In the genomic region with DNA sequence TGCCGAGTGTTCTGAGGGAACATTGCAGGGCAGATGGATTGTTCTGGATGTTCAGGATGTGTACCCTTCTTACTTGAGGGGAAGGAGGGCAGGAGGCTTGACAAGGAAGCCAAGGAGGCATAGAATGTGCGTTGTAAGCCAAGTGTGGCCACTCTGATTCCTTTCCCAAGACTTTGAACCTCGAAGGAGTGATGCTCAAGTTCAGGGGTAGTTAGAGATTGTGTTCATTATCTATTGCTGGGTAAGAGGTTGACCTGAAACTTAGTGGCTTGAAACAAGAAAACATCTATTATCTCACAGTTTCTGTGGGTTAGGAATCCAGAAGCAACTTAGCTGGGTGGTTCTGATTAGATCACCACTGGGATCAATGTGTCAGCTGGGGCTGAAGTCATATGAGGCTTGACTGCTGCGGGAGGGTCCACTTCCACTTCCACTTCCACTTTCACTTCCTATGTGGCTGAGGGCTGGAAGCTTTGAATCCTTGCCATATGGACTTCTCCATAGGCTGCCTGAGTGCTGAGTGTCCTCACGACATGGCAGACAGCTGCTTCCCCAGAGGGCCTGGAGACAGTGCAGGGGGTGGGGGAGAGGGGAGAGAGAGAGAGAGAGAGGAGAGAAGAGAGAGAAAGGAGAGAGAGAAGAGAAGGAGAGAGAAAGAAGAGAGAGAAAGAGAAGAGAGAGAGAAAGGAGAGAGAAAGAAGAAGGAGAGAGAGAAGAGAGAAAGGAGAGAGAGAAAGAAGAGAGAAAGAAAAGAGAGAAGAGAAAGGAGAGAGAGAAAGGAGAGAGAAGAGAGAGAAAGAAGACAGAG, we compare ENCODE assay signal across 8 cellular contexts. TPM values are rescaled to one million over a fixed set of nuclear protein-coding genes. Genes with fewer than 3 reads are reported as not detected.
A peak's percentile ranks its signal among the peaks of the same experiment; 100 is the strongest.
DNase-seq lines count a peak whose midpoint lies in the region; ATAC-seq and TF ChIP-seq lines count a peak whose summit lies in the region.

No MANE protein-coding gene starts in this region.

- no peak for TF ChIP-seq CTCF in CD14-positive monocyte (IDR thresholded peaks at IDR 0.05)

- H3K9ac ChIP-seq in Karpas-422 (ENCODE audit: low read length) = peak overlapping the region; percentile 11; the same call in 1 of the 2 replicates

- peaks cover 35% of the 10 kb centered on the region for H3K4me1 Mint-ChIP-seq in CD14-positive monocyte

- peaks cover 16 to 30% (median 16%) of the 10 kb centered on the region in 3 donors for H3K27me3 Mint-ChIP-seq in CD14-positive monocyte (ENCODE audit: low read depth in 3 of 3)

- H3K79me2 ChIP-seq in Karpas-422 (ENCODE audit: low read length) = no peaks in the 10 kb centered on the region

- no peaks in the 10 kb centered on the region for H4K20me1 ChIP-seq in Karpas-422 (ENCODE audit: insufficient read depth, low read depth, low read length)

- H3K4me1 ChIP-seq in Karpas-422 (ENCODE audit: low read length) = peaks cover 25% of the 10 kb centered on the region

- DNase-seq in CD14-positive monocyte (ENCODE audit: low spot score) (peak; percentile 83), Karpas-422 (peak; percentile 81), left cardiac atrium (no peak), DMS153 (lab: John Stamatoyannopoulos, UW) (no peak), 8988T (no peak), SHP77 treated with DMSO at 0.1 percent for 48 hours (lab: John Stamatoyannopoulos, UW) (no peak), T1000 (lab: John Stamatoyannopoulos, UW) (no peak)

- no peaks in the 10 kb centered on the region for H3K27me3 ChIP-seq in Karpas-422 (ENCODE audit: low read length)

- H3K27ac Mint-ChIP-seq in CD14-positive monocyte = peak overlapping the region; percentile 77 to 94 (median 87)

- H3K36me3 Mint-ChIP-seq in CD14-positive monocyte = no peaks in the 10 kb centered on the region

- H3K9me2 ChIP-seq in Karpas-422 (replicated peaks; ENCODE audit: insufficient read depth, low read length) = no peaks in the 10 kb centered on the region

- ATAC-seq in GM19452 (IDR thresholded peaks at IDR 0.05; ENCODE audit: unreplicated experiment) (peak; percentile 63), left cardiac atrium (peak; percentile 78 to 89)

- no peak overlapping the region for H3K27ac ChIP-seq in Karpas-422 (ENCODE audit: low read length)

- intact Hi-C loops in CD14-positive monocyte (cut with micrococcal nuclease) = loop anchor here in 1 of 2 donors (5.0 to 10.0 kb wide), 2 partner anchors 89 to 316 kb away; a partner anchor contains a TSS
- intact Hi-C loops in left cardiac atrium (cut with DNase I) = loop anchor here in 1 of 2 donors (10.0 kb wide), 1 partner anchor 86 kb away; a partner anchor contains a TSS

- H3K4me3 ChIP-seq in Karpas-422 (ENCODE audit: low read length) = no peak overlapping the region

- no peaks in the 10 kb centered on the region for H3K36me3 ChIP-seq in Karpas-422 (ENCODE audit: insufficient read depth, low read length)

- H3K9me3 Mint-ChIP-seq in CD14-positive monocyte = no peaks in the 10 kb centered on the region

- no peak overlapping the region; the same call in 1 of the 2 replicates for H2AFZ ChIP-seq in Karpas-422 (ENCODE audit: low read length)

- peak overlapping the region in 1 of 2 donors; percentile 81 for H3K4me3 Mint-ChIP-seq in CD14-positive monocyte

- H3K9me3 ChIP-seq in Karpas-422 (ENCODE audit: low read length) = no peaks in the 10 kb centered on the region

- peak overlapping the region; percentile 29 for H3K4me2 ChIP-seq in Karpas-422 (ENCODE audit: low read depth, low read length, poor library complexity, severe bottlenecking)

RNA-seq across cellular contexts. Expression of a gene that starts 6.9 kb away (rescaled TPM):
- 10 to 100 TPM; 14.4 to 26.1 TPM for polyA plus RNA-seq in CD14-positive monocyte
- 6.3 and 12.1 TPM in 2 replicates for total RNA-seq in Karpas-422 (2014; rRNA removed; shearing (Covaris generic); ENCODE audit: low replicate concordance)
- total RNA-seq in left cardiac atrium = 10 to 100 TPM; 11.1 to 13.7 TPM

RNA-seq across cellular contexts. Expression of a gene that starts 21.5 kb away (rescaled TPM):
- 1 to 10 TPM; 4.5 to 6.0 TPM for polyA plus RNA-seq in CD14-positive monocyte
- 20.4 and 32.8 TPM in 2 replicates for total RNA-seq in Karpas-422 (2014; rRNA removed; shearing (Covaris generic); ENCODE audit: low replicate concordance)
- 10 to 100 TPM; 19.6 to 21.1 TPM for total RNA-seq in left cardiac atrium

Comparison
In these comparisons a context has a peak if more than half of its experiments do, and no peak if none do; other contexts are left out.
1. DNase-seq: peak in CD14-positive monocyte (single experiment) and Karpas-422 (single experiment); none in left cardiac atrium (single experiment), DMS153 (single experiment), 8988T (single experiment), SHP77 treated with DMSO at 0.1 percent for 48 hours (single experiment) and T1000 (single experiment).